In the genomic region with DNA sequence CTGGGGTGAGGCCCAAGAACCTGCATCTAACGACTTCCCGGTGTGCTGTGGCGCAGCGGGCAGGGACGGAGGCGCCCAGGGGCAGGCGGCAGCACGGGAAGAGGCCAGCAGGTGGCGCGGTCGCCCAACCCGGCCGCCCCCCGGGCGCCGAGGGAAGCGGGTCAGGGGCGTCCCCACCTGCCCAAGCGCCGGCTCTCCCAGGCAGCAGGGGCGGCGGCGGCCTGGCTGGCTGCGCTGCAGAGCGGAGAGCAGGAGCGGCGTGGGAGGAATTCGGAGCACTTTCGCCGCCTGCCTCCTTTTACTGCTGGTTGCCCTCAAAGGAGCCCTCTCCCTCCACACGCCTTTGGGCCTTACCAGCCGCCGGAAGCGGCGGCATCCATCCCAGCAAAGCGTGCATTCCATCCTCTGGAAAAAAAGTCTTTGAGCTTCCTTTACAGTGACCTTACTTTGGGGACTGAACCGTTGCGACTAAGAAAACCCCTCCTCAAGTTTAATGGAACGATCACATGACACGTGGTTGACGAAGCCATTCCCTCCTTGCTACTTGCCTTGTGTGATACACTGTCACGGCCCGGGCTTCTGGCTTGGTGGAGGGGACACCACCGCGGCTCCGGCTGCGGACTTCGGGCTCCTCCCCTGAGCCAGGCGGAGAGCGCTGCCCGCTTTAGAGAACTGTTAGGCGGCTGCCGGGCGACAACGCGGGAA, we compare ENCODE assay signal across 8 cellular contexts.
DNase-seq lines count a peak whose midpoint lies in the region; ATAC-seq and TF ChIP-seq lines count a peak whose summit lies in the region.

No MANE protein-coding gene starts in this region.

- H3K27me3 ChIP-seq in HUES6 (ENCODE audit: control insufficient read depth, insufficient read depth, low read length), result peaks cover 41% of the 10 kb centered on the region
- H3K27me3 ChIP-seq in body of pancreas, result peaks cover 0 to 7% of the 10 kb centered on the region in 2 donors

- H3K9ac ChIP-seq in HUES6 (ENCODE audit: low read length), result peak overlapping the region; percentile 25

- DNase-seq in CD14-positive monocyte (ENCODE audit: low spot score) (peak; percentile 57), GM20000 (ENCODE audit: low spot score) (peak; percentile 88), T-helper 9 cell (peak; percentile 57), body of pancreas (peak; percentile 36 to 62 (median 49)), immature natural killer cell (peak; percentile 55 to 71 (median 68)), cerebellar nuclear complex (lab: John Stamatoyannopoulos, UW) (no peak)
- DNase-seq in stimulated activated CD4-positive, alpha-beta T cell treated with anti-CD3 and anti-CD28 coated beads, Interleukin-12 subunit alpha, Interleukin-12 subunit beta, amount 100 ng/mL, for 24 hours (ENCODE audit: low read depth in 2 of 2), result peak; percentile 51 to 70

- WGBS in body of pancreas, 2 donors, result 5 to 8% methylated on average over 39 to 56 of the region's 56 CpGs

- TF ChIP-seq CTCF in CD14-positive monocyte (IDR thresholded peaks at IDR 0.05) (peak; percentile 98), GM20000 (IDR thresholded peaks at IDR 0.05; ENCODE audit: extremely low read depth, missing control alignments) (peak; percentile 90), body of pancreas (IDR thresholded peaks at IDR 0.05) (peak in 6 of 7 experiments; percentile 51 to 82 (median 72))

- no peak for TF ChIP-seq POLR2A in body of pancreas (IDR thresholded peaks at IDR 0.05)

- no peaks in the 10 kb centered on the region for H3K36me3 ChIP-seq in HUES6 (ENCODE audit: control insufficient read depth, insufficient read depth, low read length)
- no peaks in the 10 kb centered on the region for H3K36me3 ChIP-seq in body of pancreas (replicated peaks in 1 of 2; ENCODE audit: insufficient read depth in 1 of 2, low read depth in 2 of 2)

- peaks cover 29% of the 10 kb centered on the region for H3K4me1 Mint-ChIP-seq in CD14-positive monocyte
- peaks cover 28 to 43% of the 10 kb centered on the region in 2 donors for H3K4me1 Mint-ChIP-seq in immature natural killer cell

- H3K27ac ChIP-seq in HUES6 (ENCODE audit: low read depth, low read length) (no peak overlapping the region), body of pancreas (no peak overlapping the region)

- H3K4me3 Mint-ChIP-seq in CD14-positive monocyte (peak overlapping the region; percentile 77 to 91), immature natural killer cell (peak overlapping the region; percentile 59 to 78 (median 71))

- H3K27me3 Mint-ChIP-seq in CD14-positive monocyte (ENCODE audit: low read depth in 3 of 3) (peaks cover 15 to 25% (median 18%) of the 10 kb centered on the region in 3 donors), immature natural killer cell (ENCODE audit: low read depth in 3 of 3) (peaks cover 0 to 12% (median 7%) of the 10 kb centered on the region in 3 donors)

- peaks cover 36% of the 10 kb centered on the region for H3K4me1 ChIP-seq in HUES6 (ENCODE audit: control insufficient read depth, insufficient read depth, low read length)
- peaks cover 11% of the 10 kb centered on the region for H3K4me1 ChIP-seq in body of pancreas

- H3K9me3 Mint-ChIP-seq in CD14-positive monocyte (no peaks in the 10 kb centered on the region), immature natural killer cell (no peaks in the 10 kb centered on the region)

- ATAC-seq in body of pancreas, result peak; percentile 70

- H3K27ac Mint-ChIP-seq in CD14-positive monocyte (peak overlapping the region in 6 of 7 donors; percentile 26 to 81 (median 59)), immature natural killer cell (no peak overlapping the region)

- H3K9me3 ChIP-seq in HUES6 (ENCODE audit: control insufficient read depth, insufficient read depth, low read depth, low read length) (no peaks in the 10 kb centered on the region), body of pancreas (no peaks in the 10 kb centered on the region)

- intact Hi-C loops in CD14-positive monocyte (cut with micrococcal nuclease), result loop anchor here (2.0 to 5.0 kb wide), 2 partner anchors 175 to 177 kb away; no protein-coding TSS in a partner anchor
- intact Hi-C loops in body of pancreas (cut with DNase I), result loop anchor here (10.0 kb wide), 1 partner anchor 183 kb away; no protein-coding TSS in a partner anchor

- peaks cover 0 to 2% of the 10 kb centered on the region in 2 donors for H3K36me3 Mint-ChIP-seq in CD14-positive monocyte
- no peaks in the 10 kb centered on the region for H3K36me3 Mint-ChIP-seq in immature natural killer cell

- H3K4me3 ChIP-seq in HUES6 (ENCODE audit: low read depth, low read length) (peak overlapping the region; percentile 60), body of pancreas (no peak overlapping the region)

Comparison
In these comparisons a context has a peak if more than half of its experiments do, and no peak if none do; other contexts are left out.
1. DNase-seq: peak in CD14-positive monocyte (single experiment), GM20000 (single experiment), T-helper 9 cell (single experiment), body of pancreas (4 of 4), immature natural killer cell (3 of 3) and stimulated activated CD4-positive, alpha-beta T cell treated with anti-CD3 and anti-CD28 coated beads, Interleukin-12 subunit alpha, Interleukin-12 subunit beta, amount 100 ng/mL, for 24 hours (2 of 2); none in cerebellar nuclear complex (0 of 2).
2. H3K27ac Mint-ChIP-seq: peak in CD14-positive monocyte (6 of 7); none in immature natural killer cell (0 of 6).
3. Peak in every context shown above with its lines, with median percentiles within 50 percentile points of each other: CTCF ChIP-seq.